In genomic region chr20:4511776-4512175, GRCh38 we compare ENCODE assay signal across 20 cellular contexts.
"Had no signal": no experiment of that assay in that cellular context is flagged by ENCODE, and none has a peak within 500 bp of the region (broad histone marks: within the 10 kb centered on the region; RNA-seq: fewer than 3 reads in every experiment).

No MANE protein-coding gene starts in this region.

- FAIRE-seq: colon, pancreas had no signal

- H3K36me3 ChIP-seq: esophagus squamous epithelium, heart left ventricle, pancreas, thoracic aorta, vagina, WERI-Rb-1 had no signal

- H3K27me3 ChIP-seq: heart left ventricle, pancreas, vagina had no signal

- H3K4me1 ChIP-seq: esophagus squamous epithelium, heart left ventricle, pancreas, psoas muscle, vagina had no signal

- DNase-seq: activated CD4-positive, alpha-beta T cell treated with anti-CD3 and anti-CD28 coated beads, Interleukin-2, amount 10 ng/mL, durations not matched to agents 7 days and 5 days; activated CD4-positive, CD25-positive, alpha-beta regulatory T cell treated with anti-CD3 and anti-CD28 coated beads, Interleukin-2, amount 50 U/mL, for 72 hours; activated CD8-positive, alpha-beta T cell treated with anti-CD3 and anti-CD28 coated beads, Interleukin-2, amount 10 ng/mL, durations not matched to agents 7 days and 5 days; activated gamma-delta T cell treated with Interleukin-2 at 50 U/mL for 16 hours; anterior cingulate cortex; effector memory CD4-positive, alpha-beta T cell; esophagus squamous epithelium; heart left ventricle; islet precursor cell; left cardiac atrium; pancreas; psoas muscle; right cardiac atrium; stimulated activated CD4-positive, alpha-beta T cell treated with anti-CD3 and anti-CD28 coated beads, Interleukin-4, amount 100 ng/mL, for 24 hours; stimulated activated naive CD4-positive, alpha-beta T cell treated with Interleukin-2 at 50 U/mL for 16 hours; WERI-Rb-1 had no signal

- H3K4me3 ChIP-seq: esophagus squamous epithelium, heart left ventricle, pancreas, psoas muscle, thoracic aorta, vagina had no signal

- H3K27ac ChIP-seq: esophagus squamous epithelium, heart left ventricle, pancreas, psoas muscle, thoracic aorta, vagina, WERI-Rb-1 had no signal

- ATAC-seq: activated CD8-positive, alpha-beta T cell treated with anti-CD3 and anti-CD28 coated beads, Interleukin-2, amount 10 ng/mL, durations not matched to agents 7 days and 5 days; heart left ventricle; left cardiac atrium; natural killer cell treated with Interleukin-12 subunit alpha and Interleukin-12 subunit beta and Interleukin-15 and Interleukin-18, amount 100 ng/mL, for 72 hours; pancreas; psoas muscle; right cardiac atrium had no signal

- H3K9me3 ChIP-seq: pancreas, psoas muscle, thoracic aorta, vagina had no signal
